In genomic region chr2:219644801-219645480, GRCh38 we compare ENCODE assay signal across 10 cellular contexts. TPM values are rescaled to one million over a fixed set of nuclear protein-coding genes. Genes with fewer than 3 reads are reported as not detected.
DNase-seq lines count a peak whose midpoint lies in the region; ATAC-seq and TF ChIP-seq lines count a peak whose summit lies in the region.
"Had no signal": no experiment of that assay in that cellular context is flagged by ENCODE, and none has a peak within 500 bp of the region (broad histone marks: within the 10 kb centered on the region; RNA-seq: fewer than 3 reads in every experiment).

No MANE protein-coding gene starts in this region.

- ATAC-seq in psoas muscle (peak; percentile 60 to 75 (median 68)), GM21367 (IDR thresholded peaks at IDR 0.05; ENCODE audit: unreplicated experiment) (no peak), HG02610 (IDR thresholded peaks at IDR 0.05; ENCODE audit: unreplicated experiment) (no peak)

- H3K4me3 ChIP-seq in SK-N-SH (ENCODE audit: low read depth in 2 of 2, low read length in 1 of 2) (no peak overlapping the region), left ventricle myocardium inferior (peak overlapping the region; percentile 22), psoas muscle (peak overlapping the region; percentile 40)
- H3K4me3 ChIP-seq: tibial nerve had no signal

- peaks cover 10% of the 10 kb centered on the region for H3F3A ChIP-seq in SK-N-SH (replicated peaks; ENCODE audit: insufficient read depth)

- peaks cover 13 to 20% of the 10 kb centered on the region in 2 experiments; a peak in 3 of 4 replicates for H3K4me1 ChIP-seq in SK-N-SH (ENCODE audit: control insufficient read depth in 1 of 2, insufficient read depth in 2 of 2, low read depth in 1 of 2, low read length in 1 of 2)
- H3K4me1 ChIP-seq in left ventricle myocardium inferior: peaks cover 64% of the 10 kb centered on the region
- H3K4me1 ChIP-seq in psoas muscle: peaks cover 16% of the 10 kb centered on the region

- intact Hi-C loops in left ventricle myocardium inferior (cut with micrococcal nuclease) (no loop called here), psoas muscle (cut with DNase I) (loop anchor here (5.0 kb wide), 2 partner anchors 42 to 78 kb away; no protein-coding TSS in a partner anchor)

- H3K4me2 ChIP-seq in SK-N-SH: peak overlapping the region; percentile 52; the same call in 1 of the 2 replicates

- CTCF ChIA-PET in SK-N-SH (lab: Yijun Ruan, JAX): interaction anchor here (0.6 to 7.3 kb wide), 13 partner anchors 9 to 169 kb away, joined by 3 to 95 read pairs (median 4); partner anchors contain the start of gene OBSL1

- no peaks in the 10 kb centered on the region for H3K9me3 ChIP-seq in SK-N-SH
- no peaks in the 10 kb centered on the region for H3K9me3 ChIP-seq in left ventricle myocardium inferior (replicated peaks)
- H3K9me3 ChIP-seq in psoas muscle: no peaks in the 10 kb centered on the region
- H3K9me3 ChIP-seq: tibial nerve had no signal

- H3K27ac ChIP-seq in SK-N-SH (ENCODE audit: low read depth in 2 of 2, low read length in 1 of 2) (peak overlapping the region in 1 of 2 experiments; percentile 44; a peak in 2 of 4 replicates), left ventricle myocardium inferior (replicated peaks) (peak overlapping the region; percentile 97), psoas muscle (peak overlapping the region; percentile 81)

- no peaks in the 10 kb centered on the region for H4K20me1 ChIP-seq in SK-N-SH (ENCODE audit: insufficient read depth)

- no peak overlapping the region for H3K9ac ChIP-seq in SK-N-SH

- 75% methylated on average over 12 of the region's 17 CpGs for WGBS in SK-N-SH (ENCODE audit: low lambda C conversion rate)
- 17 to 19% (median 18%) methylated on average over 17 of the region's 17 CpGs for WGBS in psoas muscle, 3 donors

- H3K79me2 ChIP-seq in SK-N-SH (ENCODE audit: insufficient read depth): no peaks in the 10 kb centered on the region

- no peaks in the 10 kb centered on the region for H3K9me2 ChIP-seq in SK-N-SH

- POLR2A ChIA-PET in SK-N-SH (lab: Yijun Ruan, JAX): no interaction called here

- no peak for TF ChIP-seq RAD21 in SK-N-SH (IDR thresholded peaks at IDR 0.05; ENCODE audit: low read length)

- no peak for TF ChIP-seq EP300 in SK-N-SH (IDR thresholded peaks at IDR 0.05; ENCODE audit: borderline replicate concordance in 1 of 2, low read depth in 1 of 2, low read length in 1 of 2)

- no peak overlapping the region for H2AFZ ChIP-seq in SK-N-SH (ENCODE audit: low read depth)

- H3K36me3 ChIP-seq in SK-N-SH (replicated peaks in 1 of 2; ENCODE audit: control insufficient read depth in 1 of 2, insufficient read depth in 2 of 2, low read length in 1 of 2): no peaks in the 10 kb centered on the region
- peaks cover 11% of the 10 kb centered on the region for H3K36me3 ChIP-seq in left ventricle myocardium inferior
- H3K36me3 ChIP-seq in psoas muscle (ENCODE audit: insufficient read depth in 1 of 2, low read depth in 1 of 2): no peaks in the 10 kb centered on the region
- H3K36me3 ChIP-seq: tibial nerve had no signal

- DNase-seq in NCI-H1105 (lab: John Stamatoyannopoulos, UW): peak; percentile 30
- no peak for DNase-seq in SK-N-SH
- DNase-seq in left ventricle myocardium inferior: peak; percentile 69
- DNase-seq in psoas muscle: peak in 1 of 2 donors; percentile 68
- DNase-seq in NCI-H526 treated with DMSO at 0.1 percent for 48 hours (lab: John Stamatoyannopoulos, UW): no peak
- DNase-seq in ecto neural progenitor cell (ENCODE audit: low spot score): no peak
- DNase-seq: activated B cell treated with CpG ODN at 0.5 μM for 24 hours had no signal

- H3K27me3 ChIP-seq in SK-N-SH (ENCODE audit: insufficient read depth): no peaks in the 10 kb centered on the region; the same call in 1 of the 2 replicates
- H3K27me3 ChIP-seq in left ventricle myocardium inferior (ENCODE audit: low read depth): peaks cover 10% of the 10 kb centered on the region
- no peaks in the 10 kb centered on the region for H3K27me3 ChIP-seq in psoas muscle (ENCODE audit: insufficient read depth in 3 of 3, low read length in 2 of 3)
- H3K27me3 ChIP-seq: tibial nerve had no signal

- TF ChIP-seq CTCF in SK-N-SH (IDR thresholded peaks at IDR 0.05) (no peak), left ventricle myocardium inferior (IDR thresholded peaks at IDR 0.05; ENCODE audit: borderline replicate concordance) (no peak), psoas muscle (IDR thresholded peaks at IDR 0.05) (no peak)

TF ChIP-seq in SK-N-SH, 30 proteins besides CTCF, POLR2A, EP300 and RAD21:
- TF ChIP-seq MXI1 (IDR thresholded peaks at IDR 0.05; ENCODE audit: low read depth, low read length): no peak
- no peak for TF ChIP-seq TEAD4 (IDR thresholded peaks at IDR 0.05; ENCODE audit: borderline replicate concordance, insufficient read depth)
- TF ChIP-seq EZH2phosphoT487 (IDR thresholded peaks at IDR 0.05; ENCODE audit: borderline replicate concordance, low read depth): no peak
- TF ChIP-seq FOXJ3 (CRISPR knock-in tag; IDR thresholded peaks at IDR 0.05): no peak
- TF ChIP-seq, protein P1, sequence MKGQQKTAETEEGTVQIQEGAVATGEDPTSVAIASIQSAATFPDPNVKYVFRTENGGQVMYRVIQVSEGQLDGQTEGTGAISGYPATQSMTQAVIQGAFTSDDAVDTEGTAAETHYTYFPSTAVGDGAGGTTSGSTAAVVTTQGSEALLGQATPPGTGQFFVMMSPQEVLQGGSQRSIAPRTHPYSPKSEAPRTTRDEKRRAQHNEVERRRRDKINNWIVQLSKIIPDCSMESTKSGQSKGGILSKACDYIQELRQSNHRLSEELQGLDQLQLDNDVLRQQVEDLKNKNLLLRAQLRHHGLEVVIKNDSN (IDR thresholded peaks at IDR 0.05; ENCODE audit: borderline replicate concordance, low read depth): no peak
- TF ChIP-seq, protein P2, sequence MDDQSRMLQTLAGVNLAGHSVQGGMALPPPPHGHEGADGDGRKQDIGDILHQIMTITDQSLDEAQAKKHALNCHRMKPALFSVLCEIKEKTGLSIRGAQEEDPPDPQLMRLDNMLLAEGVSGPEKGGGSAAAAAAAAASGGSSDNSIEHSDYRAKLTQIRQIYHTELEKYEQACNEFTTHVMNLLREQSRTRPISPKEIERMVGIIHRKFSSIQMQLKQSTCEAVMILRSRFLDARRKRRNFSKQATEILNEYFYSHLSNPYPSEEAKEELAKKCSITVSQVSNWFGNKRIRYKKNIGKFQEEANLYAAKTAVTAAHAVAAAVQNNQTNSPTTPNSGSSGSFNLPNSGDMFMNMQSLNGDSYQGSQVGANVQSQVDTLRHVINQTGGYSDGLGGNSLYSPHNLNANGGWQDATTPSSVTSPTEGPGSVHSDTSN (IDR thresholded peaks at IDR 0.05): no peak
- TF ChIP-seq CHD2 (IDR thresholded peaks at IDR 0.05; ENCODE audit: low read length, partially characterized antibody): no peak
- no peak for TF ChIP-seq FOXM1 (IDR thresholded peaks at IDR 0.05; ENCODE audit: low read depth)
- TF ChIP-seq NFIC (IDR thresholded peaks at IDR 0.05; ENCODE audit: borderline replicate concordance): no peak

RNA-seq across cellular contexts. Expression of gene SLC4A3, which starts 17.5 kb away (rescaled TPM):
- 12.2 and 12.3 TPM in 2 replicates for polyA plus RNA-seq in SK-N-SH (2012; rRNA removed)
- 3.9 and 5.1 TPM in 2 replicates for polyA plus RNA-seq in SK-N-SH (2012; cell fraction: cytosol; rRNA removed)
- polyA plus RNA-seq in SK-N-SH (2012; cell fraction: nucleus; rRNA removed): 53.0 and 74.5 TPM in 2 replicates
- 426 TPM for total RNA-seq in left ventricle myocardium inferior
- 1 to 10 TPM in 1 of 4 donors, under 1 TPM in 3; 0.50 to 1.4 (median 0.78) TPM for total RNA-seq in psoas muscle
- polyA plus RNA-seq in psoas muscle: under 1 TPM; 0.40 to 0.60 (median 0.48) TPM
- total RNA-seq: activated B cell treated with CpG ODN at 0.5 μM for 24 hours had no signal

RNA-seq across cellular contexts. Expression of gene STK11IP, which starts 47.3 kb away (rescaled TPM):
- 22.1 and 22.9 TPM in 2 replicates for polyA plus RNA-seq in SK-N-SH (2012; rRNA removed)
- polyA plus RNA-seq in SK-N-SH (2012; cell fraction: cytosol; rRNA removed): 4.1 and 5.5 TPM in 2 replicates
- 141 and 185 TPM in 2 replicates for polyA plus RNA-seq in SK-N-SH (2012; cell fraction: nucleus; rRNA removed)
- 15.9 TPM for total RNA-seq in left ventricle myocardium inferior
- total RNA-seq in psoas muscle: 10 to 100 TPM in 2 of 4 donors, 1 to 10 TPM in 2; 5.5 to 12.8 (median 10.3) TPM
- polyA plus RNA-seq in psoas muscle: 10 to 100 TPM in 1 of 3 donors, 1 to 10 TPM in 2; 6.5 to 13.3 (median 8.6) TPM

Comparison
In these comparisons a context has a peak if more than half of its experiments do, and no peak if none do; other contexts are left out.
1. DNase-seq: peak in NCI-H1105 (single experiment) and left ventricle myocardium inferior (single experiment); none in SK-N-SH (single experiment), NCI-H526 treated with DMSO at 0.1 percent for 48 hours (single experiment) and ecto neural progenitor cell (single experiment).
2. H3K4me3 ChIP-seq: peak in left ventricle myocardium inferior (single experiment) and psoas muscle (single experiment); none in SK-N-SH (0 of 2).
3. ATAC-seq: peak in psoas muscle (4 of 4); none in GM21367 (single experiment) and HG02610 (single experiment).
4. RNA of gene SLC4A3, which starts 17.5 kb away (total RNA-seq): 426 TPM in left ventricle myocardium inferior (single experiment); 0.50 to 1.4 TPM in psoas muscle; every median in the first group is over 100 times any median in the second.